ENCODE assay signal across 8 cellular contexts in the genomic region with DNA sequence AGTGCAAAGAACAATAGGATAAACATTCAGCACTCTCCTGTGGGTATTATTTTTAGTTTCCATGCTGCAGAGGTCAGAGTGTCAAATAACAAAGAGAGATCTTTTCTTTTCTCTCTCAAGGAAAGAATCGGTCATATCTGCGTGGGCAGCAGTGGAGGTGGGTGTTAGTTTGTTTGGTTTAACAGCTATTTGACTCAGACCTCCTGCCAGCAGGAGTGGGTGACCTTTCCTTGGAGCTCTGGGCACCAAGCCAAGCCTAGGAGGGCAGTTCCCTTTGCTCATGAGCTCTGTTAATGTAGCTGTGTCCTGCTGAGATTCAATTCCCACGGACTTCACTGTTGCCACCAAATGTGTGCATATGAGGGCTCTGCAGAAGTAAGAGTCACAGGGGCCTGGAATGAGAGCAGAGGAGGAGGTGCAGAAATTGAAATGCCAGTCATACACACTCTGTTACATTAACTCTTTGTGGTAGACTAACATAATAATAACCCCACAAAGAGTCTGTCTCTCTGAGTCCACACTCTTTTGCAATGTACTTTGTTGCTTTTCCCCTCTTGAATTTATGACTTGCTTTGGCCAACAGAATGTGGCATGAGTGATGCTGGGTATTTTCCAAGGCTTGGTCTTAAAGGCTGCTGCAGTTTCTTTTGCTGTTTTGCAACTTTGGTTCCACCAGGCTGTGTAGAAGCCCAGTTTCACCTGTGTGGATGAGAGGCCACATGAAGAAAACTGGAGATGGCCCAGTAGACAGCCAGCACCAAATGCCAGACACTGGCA.
A peak's percentile ranks its signal among the peaks of the same experiment; 100 is the strongest.
DNase-seq lines count a peak whose midpoint lies in the region; ATAC-seq and TF ChIP-seq lines count a peak whose summit lies in the region.

No MANE protein-coding gene starts in this region.

- H3K4me1 ChIP-seq in foreskin keratinocyte, result no peaks in the 10 kb centered on the region

- peaks cover 7% of the 10 kb centered on the region for H3K9me3 Mint-ChIP-seq in stimulated activated effector memory CD8-positive, alpha-beta T cell treated with anti-CD3 and anti-CD28 coated beads, Interleukin-12 subunit alpha, Interleukin-12 subunit beta, amount 100 ng/mL, for 72 hours

- H3K27ac Mint-ChIP-seq in stimulated activated effector memory CD8-positive, alpha-beta T cell treated with anti-CD3 and anti-CD28 coated beads, Interleukin-12 subunit alpha, Interleukin-12 subunit beta, amount 100 ng/mL, for 72 hours, result peak overlapping the region; percentile 91

- H3K27ac ChIP-seq in foreskin keratinocyte, result no peak overlapping the region

- peak; percentile 72 for ATAC-seq in stimulated activated effector memory CD8-positive, alpha-beta T cell treated with anti-CD3 and anti-CD28 coated beads, Interleukin-12 subunit alpha, Interleukin-12 subunit beta, amount 100 ng/mL, for 72 hours
- ATAC-seq in foreskin keratinocyte (no peak), HG02870 (IDR thresholded peaks at IDR 0.05; ENCODE audit: unreplicated experiment) (no peak), HG02973 (IDR thresholded peaks at IDR 0.05; ENCODE audit: unreplicated experiment) (no peak)

- H3K36me3 Mint-ChIP-seq in stimulated activated effector memory CD8-positive, alpha-beta T cell treated with anti-CD3 and anti-CD28 coated beads, Interleukin-12 subunit alpha, Interleukin-12 subunit beta, amount 100 ng/mL, for 72 hours, result peaks cover 32% of the 10 kb centered on the region

- H3K4me3 Mint-ChIP-seq in stimulated activated effector memory CD8-positive, alpha-beta T cell treated with anti-CD3 and anti-CD28 coated beads, Interleukin-12 subunit alpha, Interleukin-12 subunit beta, amount 100 ng/mL, for 72 hours, result peak overlapping the region; percentile 13

- H3K4me1 Mint-ChIP-seq in stimulated activated effector memory CD8-positive, alpha-beta T cell treated with anti-CD3 and anti-CD28 coated beads, Interleukin-12 subunit alpha, Interleukin-12 subunit beta, amount 100 ng/mL, for 72 hours, result peaks cover 51% of the 10 kb centered on the region

- no peaks in the 10 kb centered on the region for H3K27me3 ChIP-seq in foreskin keratinocyte

- TF ChIP-seq CTCF in foreskin keratinocyte (conservative IDR thresholded peaks at IDR 0.05), result no peak

- peak; percentile 97 for DNase-seq in CD1c-positive myeloid dendritic cell (ENCODE audit: extremely low spot score)
- peak; percentile 64 for DNase-seq in NCI-H1092 (lab: John Stamatoyannopoulos, UW)
- peak; percentile 76 to 78 for DNase-seq in activated T-cell treated with anti-CD3 and anti-CD28 coated beads, Interleukin-2, amount 50 U/mL, for 48 hours
- DNase-seq in kidney glomerular epithelial cell (lab: John Stamatoyannopoulos, UW), result peak; percentile 99
- DNase-seq in stimulated activated effector memory CD8-positive, alpha-beta T cell treated with anti-CD3 and anti-CD28 coated beads, Interleukin-12 subunit alpha, Interleukin-12 subunit beta, amount 100 ng/mL, for 72 hours (ENCODE audit: low spot score in 2 of 2), result peak in 1 of 2 donors; percentile 23
- DNase-seq in foreskin keratinocyte, result no peak

Comparison
In these comparisons a context has a peak if more than half of its experiments do, and no peak if none do; other contexts are left out.
1. DNase-seq: peak in CD1c-positive myeloid dendritic cell (single experiment), NCI-H1092 (single experiment), activated T-cell treated with anti-CD3 and anti-CD28 coated beads, Interleukin-2, amount 50 U/mL, for 48 hours (2 of 2) and kidney glomerular epithelial cell (single experiment); none in foreskin keratinocyte (0 of 2).